22 cellular contexts compared by ENCODE assay signal in genomic region chr16:13270602-13271001, GRCh38.
"Had no signal": no experiment of that assay in that cellular context is flagged by ENCODE, and none has a peak within 500 bp of the region (broad histone marks: within the 10 kb centered on the region; RNA-seq: fewer than 3 reads in every experiment).

No MANE protein-coding gene starts in this region.

- H3K4me3 ChIP-seq: coronary artery, dorsolateral prefrontal cortex, esophagus muscularis mucosa, gastroesophageal sphincter, heart left ventricle, left lung, lower lobe of right lung, mucosa of descending colon had no signal

- H3K4me1 ChIP-seq: esophagus muscularis mucosa, foreskin keratinocyte, gastroesophageal sphincter, heart left ventricle, left lung, lower lobe of right lung had no signal

- H3K27me3 ChIP-seq: foreskin keratinocyte, left lung had no signal

- H3K27ac ChIP-seq: coronary artery, dorsolateral prefrontal cortex, esophagus muscularis mucosa, foreskin keratinocyte, gastroesophageal sphincter, heart left ventricle, left lung, lower lobe of right lung had no signal

- ATAC-seq: foreskin keratinocyte, gastroesophageal sphincter, heart left ventricle, left cardiac atrium, left lung, left ventricle myocardium superior, lower lobe of right lung, mucosa of descending colon had no signal

- FAIRE-seq: colon, endothelial cell of umbilical vein, frontal cortex, islet of Langerhans, keratinocyte had no signal

- H3K9me3 ChIP-seq: esophagus muscularis mucosa, gastroesophageal sphincter, heart left ventricle, left lung, lower lobe of right lung had no signal

- DNase-seq: dermis blood vessel endothelial cell; dorsolateral prefrontal cortex; effector CD4-positive, alpha-beta T cell; effector memory CD4-positive, alpha-beta T cell; foreskin keratinocyte; heart left ventricle; hippocampal formation; left cardiac atrium; left lung; left ventricle myocardium superior; lower lobe of right lung; mesenchymal stem cell; mucosa of descending colon; naive B cell had no signal

- H3K36me3 ChIP-seq: esophagus muscularis mucosa, gastroesophageal sphincter, heart left ventricle, left lung, lower lobe of right lung had no signal
